In the genomic region with DNA sequence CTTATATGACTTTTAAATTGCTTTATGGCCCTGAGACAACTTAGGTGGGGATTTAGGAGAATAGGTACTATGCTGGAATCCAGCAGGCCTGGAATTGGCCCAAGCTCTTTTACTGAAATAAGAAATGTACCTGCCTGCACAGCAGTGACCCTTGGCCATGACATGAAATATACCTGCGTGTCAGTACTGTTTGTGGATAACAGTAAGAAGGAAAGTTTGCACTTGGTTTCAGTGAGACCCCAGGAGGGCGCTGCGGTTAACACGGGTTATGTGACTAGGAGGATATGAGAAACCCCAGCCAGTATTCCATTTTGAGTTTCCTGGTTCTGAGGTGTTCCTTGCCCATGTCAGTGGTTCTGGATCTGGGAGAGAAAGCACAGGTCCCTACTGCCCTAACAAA, we compare ENCODE assay signal across 11 cellular contexts. TPM values are rescaled to one million over a fixed set of nuclear protein-coding genes. Genes with fewer than 3 reads are reported as not detected.
A peak's percentile ranks its signal among the peaks of the same experiment; 100 is the strongest.
DNase-seq lines count a peak whose midpoint lies in the region; ATAC-seq, FAIRE-seq and TF ChIP-seq lines count a peak whose summit lies in the region.
"Had no signal": no experiment of that assay in that cellular context is flagged by ENCODE, and none has a peak within 500 bp of the region (broad histone marks: within the 10 kb centered on the region; RNA-seq: fewer than 3 reads in every experiment).

No MANE protein-coding gene starts in this region.

- POLR2A ChIA-PET in HepG2 (lab: Yijun Ruan, JAX): interaction anchor here (8.1 kb wide), 1 partner anchor 27 kb away, joined by 63 read pairs; no protein-coding TSS in a partner anchor

- H3K9me3 ChIP-seq in HepG2 (ENCODE audit: low read length): no peaks in the 10 kb centered on the region
- no peaks in the 10 kb centered on the region for H3K9me3 ChIP-seq in right lobe of liver
- H3K9me3 ChIP-seq in transverse colon: no peaks in the 10 kb centered on the region
- H3K9me3 ChIP-seq: vagina had no signal

- H3K27ac ChIP-seq in HepG2 (ENCODE audit: extremely low read length, insufficient read depth, low read length) (peak overlapping the region; percentile 30), right lobe of liver (no peak overlapping the region), transverse colon (peak overlapping the region; percentile 92 to 97 (median 93))
- H3K27ac ChIP-seq: vagina had no signal

- peaks cover 5% of the 10 kb centered on the region for H3K36me3 Mint-ChIP-seq in activated naive CD8-positive, alpha-beta T cell treated with anti-CD3 and anti-CD28 coated beads, Interleukin-2, amount 50 U/mL, for 24 hours (ENCODE audit: low read depth)

- no peaks in the 10 kb centered on the region; a peak in 1 of 5 replicates for H3K36me3 ChIP-seq in HepG2 (replicated peaks in 1 of 2; ENCODE audit: control insufficient read depth in 1 of 2, insufficient read depth in 2 of 2, low read length in 2 of 2)
- H3K36me3 ChIP-seq in right lobe of liver: no peaks in the 10 kb centered on the region
- H3K36me3 ChIP-seq in transverse colon: no peaks in the 10 kb centered on the region
- H3K36me3 ChIP-seq: vagina had no signal

- BruUV-seq in HepG2 (replicated peaks; lab: Mats Ljungman, UMichigan): no TSS peak

- peaks cover 76% of the 10 kb centered on the region for H3K4me1 ChIP-seq in HepG2 (ENCODE audit: insufficient read depth, low read length)
- H3K4me1 ChIP-seq in right lobe of liver: peaks cover 0 to 25% (median 2%) of the 10 kb centered on the region in 4 donors
- H3K4me1 ChIP-seq in transverse colon: peaks cover 6 to 70% (median 36%) of the 10 kb centered on the region in 4 donors

- H3K9me3 Mint-ChIP-seq in activated naive CD8-positive, alpha-beta T cell treated with anti-CD3 and anti-CD28 coated beads, Interleukin-2, amount 50 U/mL, for 24 hours: no peaks in the 10 kb centered on the region

- peak; percentile 60 for FAIRE-seq in HepG2 (lab: Jason Lieb, UNC)

- in situ Hi-C loops in HepG2 (cut with HindIII; ENCODE audit: extremely low pct_ligation_motif_present, low pct_unique_long_range_greater_than_20kb) (no loop called here), transverse colon (cut with MboI; ENCODE audit: low pct_ligation_motif_present in 1 of 4, low pct_unique_long_range_greater_than_20kb in 1 of 4, low sequenced_read_pairs in 3 of 4) (no loop called here), G401 (cut with HindIII; ENCODE audit: low sequenced_read_pairs) (no loop called here)

- H3K79me2 ChIP-seq in HepG2 (ENCODE audit: insufficient read depth, low read length): peaks cover 93% of the 10 kb centered on the region

- TF ChIP-seq POLR2A in HepG2 (IDR thresholded peaks at IDR 0.05; ENCODE audit: insufficient read depth in 1 of 2, low read depth in 2 of 2, low read length in 2 of 2) (no peak), right lobe of liver (IDR thresholded peaks at IDR 0.05) (no peak), transverse colon (IDR thresholded peaks at IDR 0.05) (no peak)

- DNase-seq in HepG2 (ENCODE audit: low spot score) (no peak), right lobe of liver (no peak), transverse colon (peak; percentile 40), G401 (ENCODE audit: low spot score) (no peak), NOMO-1 treated with DMSO at 0.1 percent for 48 hours (lab: John Stamatoyannopoulos, UW; ENCODE audit: unreplicated experiment) (no peak), AG08396 (ENCODE audit: low spot score) (no peak)
- DNase-seq in activated naive CD8-positive, alpha-beta T cell treated with anti-CD3 and anti-CD28 coated beads, Interleukin-2, amount 50 U/mL, for 24 hours: peak; percentile 36
- DNase-seq: amniotic stem cell, NCI-H187 had no signal

- H3K27me3 ChIP-seq in HepG2 (ENCODE audit: control insufficient read depth in 1 of 2, insufficient read depth in 2 of 2, low read length in 2 of 2): no peaks in the 10 kb centered on the region; a peak in 1 of 5 replicates
- no peaks in the 10 kb centered on the region for H3K27me3 ChIP-seq in right lobe of liver
- no peaks in the 10 kb centered on the region for H3K27me3 ChIP-seq in transverse colon
- H3K27me3 ChIP-seq: vagina had no signal

- H4K20me1 ChIP-seq in HepG2 (ENCODE audit: insufficient read depth, low read length): 0 out of 2 replicates have a peak, but pooled peaks cover 3% of the 10 kb centered on the region

- WGBS in HepG2 (ENCODE audit: low lambda C conversion rate): 85% methylated on average over 4 of the region's 4 CpGs
- WGBS in right lobe of liver (ENCODE audit: insufficient coverage, low coverage, low lambda C conversion rate, missing lambda C conversion rate): 29% methylated on average over 1 of the region's 4 CpGs
- WGBS in transverse colon (ENCODE audit: low coverage in 1 of 2), 2 donors: 61% methylated on average over 4 of the region's 4 CpGs; no CpG with 5 or more reads in 1 of the 2 donors

- H3K4me1 Mint-ChIP-seq in activated naive CD8-positive, alpha-beta T cell treated with anti-CD3 and anti-CD28 coated beads, Interleukin-2, amount 50 U/mL, for 24 hours: peaks cover 88% of the 10 kb centered on the region

- intact Hi-C loops in HepG2 (cut with micrococcal nuclease; ENCODE audit: unreplicated experiment): no loop called here
- intact Hi-C loops in right lobe of liver (cut with DNase I): no loop called here
- intact Hi-C loops in transverse colon (cut with DNase I; ENCODE audit: low total_unique reads): no loop called here

- peak overlapping the region; percentile 39; the same call in 1 of the 2 replicates for H3K9ac ChIP-seq in HepG2 (ENCODE audit: insufficient read depth, low read depth, low read length)

- CTCF ChIA-PET in HepG2 (lab: Yijun Ruan, JAX; ENCODE audit: low intra/inter-chr PET ratio, low total read pairs): no interaction called here

- no peak for ATAC-seq in HepG2
- ATAC-seq in right lobe of liver: no peak
- peak; percentile 40 for ATAC-seq in HG03432 (IDR thresholded peaks at IDR 0.05; ENCODE audit: unreplicated experiment)
- no peak for ATAC-seq in activated naive CD8-positive, alpha-beta T cell treated with anti-CD3 and anti-CD28 coated beads, Interleukin-2, amount 50 U/mL, for 24 hours

- TF ChIP-seq EP300 in HepG2 (IDR thresholded peaks at IDR 0.05; ENCODE audit: low read depth in 2 of 2, low read length in 2 of 2) (no peak), HepG2 (CRISPR knock-in tag; IDR thresholded peaks at IDR 0.05; ENCODE audit: borderline replicate concordance) (no peak), transverse colon (IDR thresholded peaks at IDR 0.05; ENCODE audit: low read depth) (no peak)

- TF ChIP-seq RAD21 in HepG2 (CRISPR knock-in tag; IDR thresholded peaks at IDR 0.05): no peak

- H3K4me2 ChIP-seq in HepG2 (ENCODE audit: low read depth, low read length): peak overlapping the region; percentile 59; the same call in 1 of the 2 replicates

- no peak overlapping the region for H3K4me3 ChIP-seq in HepG2 (replicated peaks in 1 of 3; ENCODE audit: insufficient read depth in 1 of 3, low read depth in 2 of 3, low read length in 3 of 3)
- no peak overlapping the region for H3K4me3 ChIP-seq in right lobe of liver
- no peak overlapping the region for H3K4me3 ChIP-seq in transverse colon
- H3K4me3 ChIP-seq: vagina had no signal

- peak overlapping the region; percentile 43 for H3K4me3 Mint-ChIP-seq in activated naive CD8-positive, alpha-beta T cell treated with anti-CD3 and anti-CD28 coated beads, Interleukin-2, amount 50 U/mL, for 24 hours

- H2AFZ ChIP-seq in HepG2 (ENCODE audit: low read length): no peak overlapping the region

- H3K27me3 Mint-ChIP-seq in activated naive CD8-positive, alpha-beta T cell treated with anti-CD3 and anti-CD28 coated beads, Interleukin-2, amount 50 U/mL, for 24 hours: no peaks in the 10 kb centered on the region

- TF ChIP-seq CTCF in HepG2 (CRISPR knock-in tag; IDR thresholded peaks at IDR 0.05) (no peak), right lobe of liver (IDR thresholded peaks at IDR 0.05) (no peak), transverse colon (IDR thresholded peaks at IDR 0.05) (no peak)

- H3K27ac Mint-ChIP-seq in activated naive CD8-positive, alpha-beta T cell treated with anti-CD3 and anti-CD28 coated beads, Interleukin-2, amount 50 U/mL, for 24 hours: peak overlapping the region; percentile 97

TF ChIP-seq in HepG2, 621 proteins besides CTCF, POLR2A, EP300 and RAD21 (continues in another document):
- no peak for TF ChIP-seq DBP (CRISPR knock-in tag; IDR thresholded peaks at IDR 0.05; ENCODE audit: not compliant biosample characterization)

RNA-seq across cellular contexts. Expression of gene MTM1, which starts 5.3 kb away (rescaled TPM):
- 15.2 and 27.2 TPM in 2 replicates for total RNA-seq in HepG2 (2016; rRNA removed; fragmentation: Illumina TruSeq; extraction: Trizol)
- 15.6 and 17.4 TPM in 2 replicates for total RNA-seq in HepG2 (2016; cell fraction: cytosol; rRNA removed; fragmentation: Illumina TruSeq; extraction: Trizol; ENCODE audit: low read depth)
- total RNA-seq in HepG2 (2016; cell fraction: insoluble cytoplasmic fraction; rRNA removed; fragmentation: Illumina TruSeq; extraction: Trizol): 16.4 and 29.7 TPM in 2 replicates
- total RNA-seq in HepG2 (2016; cell fraction: membrane; rRNA removed; fragmentation: Illumina TruSeq; extraction: Trizol): 9.7 and 11.4 TPM in 2 replicates
- 15.2 and 19.0 TPM in 2 replicates for total RNA-seq in HepG2 (2016; cell fraction: nucleus; rRNA removed; fragmentation: Illumina TruSeq; extraction: Trizol)
- 8.7 and 12.0 TPM in 2 replicates for polyA plus RNA-seq in HepG2 (2011; rRNA removed)
- polyA plus RNA-seq in HepG2 (2011; cell fraction: cytosol; rRNA removed): 4.5 and 5.6 TPM in 2 replicates
- 3.9 and 5.2 TPM in 2 replicates for polyA plus RNA-seq in HepG2 (2011; cell fraction: nucleus; rRNA removed)
- polyA plus RNA-seq in HepG2 (2012): 10.3 and 16.8 TPM in 2 replicates
- 0.55 and 0.63 TPM in 2 replicates for polyA plus RNA-seq in HepG2 (2016; cell fraction: cytosol; fragmentation: Illumina TruSeq; extraction: Trizol; ENCODE audit: low read depth)
- polyA plus RNA-seq in HepG2 (2016; cell fraction: insoluble cytoplasmic fraction; fragmentation: Illumina TruSeq; extraction: Trizol; ENCODE audit: low read depth): 21.9 and 26.9 TPM in 2 replicates
- 1.6 and 2.2 TPM in 2 replicates for polyA plus RNA-seq in HepG2 (2016; cell fraction: membrane; fragmentation: Illumina TruSeq; extraction: Trizol; ENCODE audit: low read depth)
- 13.2 and 14.3 TPM in 2 replicates for polyA plus RNA-seq in HepG2 (2016; cell fraction: nucleus; fragmentation: Illumina TruSeq; extraction: Trizol; ENCODE audit: insufficient read depth, low read depth)
- polyA minus RNA-seq in HepG2 (2011; rRNA and poly(A)+ RNA removed; ENCODE audit: low replicate concordance): 2.7 and 7.2 TPM in 2 replicates
- 6.0 and 7.1 TPM in 2 replicates for polyA minus RNA-seq in HepG2 (2011; cell fraction: cytosol; rRNA and poly(A)+ RNA removed)
- 40.0 and 50.3 TPM in 2 replicates for polyA minus RNA-seq in HepG2 (2011; cell fraction: nucleus; rRNA and poly(A)+ RNA removed)
- 10 to 100 TPM in 5 of 6 experiments, 1 to 10 TPM in 1; 9.8 to 18.0 (median 13.5) TPM for total RNA-seq in right lobe of liver
- total RNA-seq in transverse colon: 10 to 100 TPM; 12.7 to 73.2 (median 44.7) TPM
- 4.1 and 9.4 TPM in 2 replicates for total RNA-seq in G401 (2014; rRNA removed; shearing (Covaris generic))

Comparison
In these comparisons a context has a peak if more than half of its experiments do, and no peak if none do; other contexts are left out.
1. H3K27ac ChIP-seq: peak in HepG2 (single experiment) and transverse colon (4 of 4); none in right lobe of liver (0 of 3).
2. DNase-seq: peak in activated naive CD8-positive, alpha-beta T cell treated with anti-CD3 and anti-CD28 coated beads, Interleukin-2, amount 50 U/mL, for 24 hours (single experiment) and transverse colon (single experiment); none in HepG2 (single experiment), right lobe of liver (0 of 3), G401 (single experiment), NOMO-1 treated with DMSO at 0.1 percent for 48 hours (single experiment) and AG08396 (single experiment).